Comparison of ENCODE assay signal across 15 cellular contexts in the genomic region with DNA sequence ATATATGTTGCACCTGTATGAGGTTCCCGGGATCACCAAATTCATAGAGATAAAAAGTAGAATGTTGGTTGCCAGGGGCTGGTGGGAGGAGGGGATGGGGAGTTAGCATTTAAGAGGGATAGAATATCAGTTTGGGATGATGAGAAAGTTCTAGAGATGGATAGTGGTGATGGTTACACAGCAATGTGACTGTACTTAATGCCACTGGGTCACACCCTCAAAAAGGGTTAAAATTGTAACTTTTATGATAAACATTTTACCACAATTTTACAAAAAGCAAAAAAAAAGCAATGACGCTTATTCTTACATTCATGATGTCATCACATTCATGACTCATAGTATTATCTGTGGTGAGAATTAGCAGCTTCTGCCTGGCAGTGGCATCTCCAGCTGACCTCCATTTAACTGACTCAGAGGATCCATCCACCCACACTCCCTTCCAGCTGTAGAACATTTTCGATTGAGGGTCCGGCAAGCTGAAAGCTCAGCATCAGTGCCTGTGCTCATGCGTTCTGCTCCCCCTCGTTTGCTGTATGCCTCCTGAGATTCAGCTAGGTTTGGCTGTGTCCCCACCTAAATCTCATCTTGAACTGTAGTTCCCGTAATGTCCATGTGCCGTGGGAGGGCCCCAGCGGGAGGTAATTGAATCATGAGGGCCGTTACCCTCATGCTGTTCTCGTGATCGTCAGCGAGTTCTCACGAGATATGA.
DNase-seq lines count a peak whose midpoint lies in the region; ATAC-seq and TF ChIP-seq lines count a peak whose summit lies in the region.
"Had no signal": no experiment of that assay in that cellular context is flagged by ENCODE, and none has a peak within 500 bp of the region (broad histone marks: within the 10 kb centered on the region; RNA-seq: fewer than 3 reads in every experiment).

No MANE protein-coding gene starts in this region.

- ATAC-seq in HG02588 (IDR thresholded peaks at IDR 0.05; ENCODE audit: unreplicated experiment): no peak
- ATAC-seq: T-helper 17 cell had no signal

- H3K27ac Mint-ChIP-seq in activated naive CD4-positive, alpha-beta T cell treated with anti-CD3 and anti-CD28 coated beads for 36 hours: no peak overlapping the region
- H3K27ac Mint-ChIP-seq: B cell, T-helper 17 cell had no signal

- intact Hi-C loops in activated naive CD4-positive, alpha-beta T cell treated with anti-CD3 and anti-CD28 coated beads for 36 hours (cut with micrococcal nuclease): no loop called here

- H3K4me1 Mint-ChIP-seq in activated naive CD4-positive, alpha-beta T cell treated with anti-CD3 and anti-CD28 coated beads for 36 hours (ENCODE audit: low read depth): peaks cover 5% of the 10 kb centered on the region
- H3K4me1 Mint-ChIP-seq: B cell, T-helper 17 cell had no signal

- no peak overlapping the region for H3K27ac ChIP-seq in coronary artery
- H3K27ac ChIP-seq: vagina had no signal

- CTCF ChIA-PET in activated naive CD4-positive, alpha-beta T cell treated with anti-CD3 and anti-CD28 coated beads for 36 hours (lab: Charles Lee): no interaction called here

- H3K36me3 Mint-ChIP-seq in activated naive CD4-positive, alpha-beta T cell treated with anti-CD3 and anti-CD28 coated beads for 36 hours (ENCODE audit: low read depth): no peaks in the 10 kb centered on the region

- no peak overlapping the region for H3K4me3 Mint-ChIP-seq in activated naive CD4-positive, alpha-beta T cell treated with anti-CD3 and anti-CD28 coated beads for 36 hours
- H3K4me3 Mint-ChIP-seq: B cell, T-helper 17 cell had no signal

- DNase-seq in activated naive CD4-positive, alpha-beta T cell treated with anti-CD3 and anti-CD28 coated beads for 36 hours: peak; percentile 17
- DNase-seq in activated naive CD4-positive, alpha-beta T cell treated with anti-CD3 and anti-CD28 coated beads, Interleukin-2, amount 50 U/mL, for 16 hours: no peak
- DNase-seq in OCI-M1 (lab: John Stamatoyannopoulos, UW): peak; percentile 46
- peak; percentile 90 for DNase-seq in fibroblast of mammary gland (ENCODE audit: low read depth)
- DNase-seq in stromal cell of bone marrow (ENCODE audit: low read depth): peak; percentile 9
- DNase-seq in activated gamma-delta T cell treated with Interleukin-2 at 50 U/mL for 16 hours: no peak
- no peak for DNase-seq in coronary artery (ENCODE audit: low spot score)
- DNase-seq: activated CD8-positive, alpha-beta memory T cell treated with anti-CD3 and anti-CD28 coated beads for 24 hours; GDM1; Kasumi-1; NCI-H2171; T-helper 17 cell had no signal

- H3K9me3 Mint-ChIP-seq in activated naive CD4-positive, alpha-beta T cell treated with anti-CD3 and anti-CD28 coated beads for 36 hours: no peaks in the 10 kb centered on the region

- H3K4me3 ChIP-seq in fibroblast of mammary gland (ENCODE audit: control insufficient read depth, low read depth, low read length) (no peak overlapping the region), coronary artery (no peak overlapping the region)
- H3K4me3 ChIP-seq: vagina had no signal

- H3K27me3 Mint-ChIP-seq in activated naive CD4-positive, alpha-beta T cell treated with anti-CD3 and anti-CD28 coated beads for 36 hours (ENCODE audit: low read depth): peaks cover 12% of the 10 kb centered on the region

- no peak for TF ChIP-seq CTCF in fibroblast of mammary gland (conservative IDR thresholded peaks at IDR 0.05; ENCODE audit: control insufficient read depth, insufficient read depth, low read depth, low read length)
- no peak for TF ChIP-seq CTCF in coronary artery (IDR thresholded peaks at IDR 0.05)

Comparison
In these comparisons a context has a peak if more than half of its experiments do, and no peak if none do; other contexts are left out.
1. DNase-seq: peak in activated naive CD4-positive, alpha-beta T cell treated with anti-CD3 and anti-CD28 coated beads for 36 hours (single experiment), OCI-M1 (single experiment), fibroblast of mammary gland (single experiment) and stromal cell of bone marrow (single experiment); none in activated naive CD4-positive, alpha-beta T cell treated with anti-CD3 and anti-CD28 coated beads, Interleukin-2, amount 50 U/mL, for 16 hours (single experiment), activated gamma-delta T cell treated with Interleukin-2 at 50 U/mL for 16 hours (single experiment) and coronary artery (single experiment).